ENCODE assay signal across 2 cellular contexts in the genomic region with DNA sequence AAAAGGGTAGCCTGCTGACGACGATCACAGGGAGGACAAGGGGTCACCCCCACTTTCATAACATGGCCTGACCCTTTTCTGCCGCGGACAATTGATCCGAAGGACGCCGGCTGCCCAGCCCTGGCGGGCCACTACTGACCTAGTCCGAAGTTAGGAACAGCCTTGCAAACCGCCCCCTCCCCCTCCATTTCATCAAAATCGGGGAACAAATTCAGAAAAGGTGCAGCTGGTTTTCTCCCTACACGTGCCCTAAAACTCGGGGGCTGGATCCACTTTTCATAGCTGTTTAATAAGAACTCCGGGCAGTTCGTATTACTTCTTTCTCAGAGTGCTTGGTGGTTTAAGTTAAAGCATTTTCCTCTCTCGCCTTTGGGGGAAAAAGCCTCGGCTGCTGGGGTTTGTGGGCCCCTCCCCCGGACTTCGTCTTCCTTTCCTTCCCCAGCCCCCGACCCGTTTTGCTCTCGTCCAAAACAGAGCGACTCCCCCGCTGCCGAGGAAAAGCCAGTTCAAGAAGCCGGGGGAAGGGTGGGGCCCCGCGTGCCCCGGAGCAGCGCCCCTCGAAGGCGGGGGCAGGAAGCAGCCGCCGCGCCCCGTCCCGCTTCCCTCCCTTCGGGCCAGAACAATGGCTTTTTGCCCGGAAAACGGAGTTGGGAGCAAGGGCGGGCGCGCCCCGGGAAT.
TF ChIP-seq lines count a peak whose summit lies in the region.

No MANE protein-coding gene starts in this region.

TF ChIP-seq in IMR-90, 13 proteins besides CTCF, POLR2A, EP300 and RAD21:
- TF ChIP-seq RFX5 (IDR thresholded peaks at IDR 0.05; ENCODE audit: low read depth, low read length) (no peak), MXI1 (IDR thresholded peaks at IDR 0.05; ENCODE audit: borderline replicate concordance, low read depth, low read length) (no peak), CEBPB (IDR thresholded peaks at IDR 0.05; ENCODE audit: low read depth, low read length) (no peak), CHD1 (IDR thresholded peaks at IDR 0.05; ENCODE audit: low read depth, low read length) (no peak), MAFK (IDR thresholded peaks at IDR 0.05; ENCODE audit: low read depth, low read length) (no peak), BHLHE40 (IDR thresholded peaks at IDR 0.05; ENCODE audit: low read depth, low read length) (no peak), SMC3 (IDR thresholded peaks at IDR 0.05; ENCODE audit: low read depth, low read length) (no peak), FOS (IDR thresholded peaks at IDR 0.05; ENCODE audit: low read depth, low read length) (no peak), USF2 (IDR thresholded peaks at IDR 0.05; ENCODE audit: low read depth, low read length) (no peak), ELK1 (IDR thresholded peaks at IDR 0.05; ENCODE audit: borderline replicate concordance, low read depth, low read length) (no peak), NFE2L2 (IDR thresholded peaks at IDR 0.05; ENCODE audit: low read depth, low read length) (no peak), RCOR1 (IDR thresholded peaks at IDR 0.05; ENCODE audit: insufficient replicate concordance, low read length) (no peak), MAZ (IDR thresholded peaks at IDR 0.05; ENCODE audit: borderline replicate concordance, low read depth, low read length) (no peak)

TF ChIP-seq in endothelial cell of umbilical vein, 7 proteins besides CTCF, POLR2A, EP300 and RAD21:
- TF ChIP-seq EZH2 (IDR thresholded peaks at IDR 0.05; ENCODE audit: borderline replicate concordance, low read depth, low read length, severe bottlenecking) (no peak), MAX (IDR thresholded peaks at IDR 0.05; ENCODE audit: insufficient read depth, insufficient read length) (no peak), JUN (IDR thresholded peaks at IDR 0.05; ENCODE audit: borderline replicate concordance, insufficient read depth, insufficient read length, low read depth) (no peak), FOS (IDR thresholded peaks at IDR 0.05; ENCODE audit: borderline replicate concordance, insufficient read depth, low read length) (no peak), GATA2 (IDR thresholded peaks at IDR 0.05; ENCODE audit: insufficient read depth, insufficient read length, low read depth, low read length) (no peak), POLR2AphosphoS5 (IDR thresholded peaks at IDR 0.05; ENCODE audit: insufficient read depth, low read depth, low read length) (no peak), MYC (IDR thresholded peaks at IDR 0.05; ENCODE audit: low read depth, low read length) (no peak)
